Comparison of ENCODE assay signal across 8 cellular contexts in the genomic region with DNA sequence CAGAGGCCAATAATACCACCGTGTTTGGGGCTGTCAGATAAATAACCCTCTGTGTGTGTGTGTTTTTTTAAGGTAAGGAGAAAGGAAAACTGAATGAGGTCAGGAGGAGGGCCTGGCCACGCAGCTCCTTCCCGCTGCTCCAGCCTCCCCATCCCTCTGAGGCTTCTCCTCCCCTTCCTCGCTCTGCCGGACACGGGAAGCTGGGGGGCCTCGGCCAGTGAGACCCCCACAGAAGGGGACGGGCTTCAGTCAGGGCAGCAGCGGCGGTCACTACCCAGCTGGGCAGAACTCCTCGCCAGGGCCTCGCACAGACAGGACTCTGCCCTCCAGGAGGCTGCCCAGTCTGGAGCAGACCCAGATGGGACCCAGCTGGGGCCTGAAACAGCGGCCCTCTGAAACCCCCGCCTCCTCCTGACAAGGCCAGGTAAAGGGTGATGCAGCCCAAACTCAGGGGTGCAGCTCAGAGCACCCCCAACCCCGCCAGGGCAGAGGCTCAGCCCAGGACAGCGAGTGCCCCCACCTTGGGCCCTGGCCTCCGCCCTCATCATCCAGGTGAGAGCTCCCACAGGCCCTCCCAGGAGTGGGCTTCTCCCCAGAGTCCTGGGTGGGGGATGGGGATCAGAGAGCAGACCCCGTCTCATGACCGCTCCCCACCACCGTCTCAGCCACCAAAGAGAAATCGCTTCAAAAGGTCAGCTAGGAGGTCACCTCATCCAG. TPM values are rescaled to one million over a fixed set of nuclear protein-coding genes. Genes with fewer than 3 reads are reported as not detected.
DNase-seq lines count a peak whose midpoint lies in the region; ATAC-seq, FAIRE-seq and TF ChIP-seq lines count a peak whose summit lies in the region.

No MANE protein-coding gene starts in this region.

- 59% methylated on average over 18 of the region's 21 CpGs; no CpG with 5 or more reads in 1 of the 2 experiments for WGBS in H1 (ENCODE audit: extremely low coverage in 1 of 2, insufficient coverage in 1 of 2, insufficient read length in 1 of 2, insufficient replicate concordance in 2 of 2, low coverage in 1 of 2, low lambda C conversion rate in 2 of 2, missing lambda C conversion rate in 1 of 2), 2 experiments
- 36 to 53% methylated on average over 13 to 21 of the region's 21 CpGs for WGBS in testis, 2 donors

- DNase-seq in AG08395 (ENCODE audit: low spot score), result peak; percentile 28
- DNase-seq in H1 (ENCODE audit: low read depth in 1 of 2, low spot score in 2 of 2), result peak in 1 of 2 experiments; percentile 53
- DNase-seq in naive thymus-derived CD8-positive, alpha-beta T cell, result no peak
- DNase-seq in NCI-H2196 treated with DMSO at 0.1 percent for 48 hours (lab: John Stamatoyannopoulos, UW; ENCODE audit: unreplicated experiment), result no peak
- no peak for DNase-seq in NCI-H1694 (lab: John Stamatoyannopoulos, UW)
- no peak for DNase-seq in testis

- no peak overlapping the region for H3K27ac ChIP-seq in H1 (ENCODE audit: low read depth, low read length)
- H3K27ac ChIP-seq in testis, result no peak overlapping the region

- peak overlapping the region; percentile 26 to 85 (median 70) for H3K4me3 Mint-ChIP-seq in naive thymus-derived CD8-positive, alpha-beta T cell

- no peak overlapping the region for H2BK20ac ChIP-seq in H1 (ENCODE audit: low read length)

- TF ChIP-seq EP300 in Ishikawa (IDR thresholded peaks at IDR 0.05; ENCODE audit: borderline replicate concordance), result no peak
- TF ChIP-seq EP300 in H1 (IDR thresholded peaks at IDR 0.05; ENCODE audit: borderline replicate concordance in 1 of 2, low read depth in 2 of 2, low read length in 2 of 2), result no peak

- POLR2A ChIA-PET in H1 (lab: Charles Lee; ENCODE audit: partially characterized antibody), result interaction anchor here (0.8 to 2.4 kb wide), 10 partner anchors 8 to 161 kb away, joined by 3 to 22 read pairs (median 4); partner anchors contain the start of genes PPDPF and RTEL1
- POLR2A ChIA-PET in naive thymus-derived CD8-positive, alpha-beta T cell (lab: Charles Lee), result interaction anchor here (0.6 to 3.0 kb wide), 5 partner anchors 23 to 562 kb away, joined by 3 to 41 read pairs (median 5); partner anchors contain the start of genes PPDPF, PTK6 and UCKL1

- H3K23me2 ChIP-seq in H1 (ENCODE audit: low read depth, low read length), result peaks cover 16% of the 10 kb centered on the region; the same call in 1 of the 2 replicates

- peaks cover 0 to 5% (median 1%) of the 10 kb centered on the region in 4 experiments; a peak in 5 of 8 replicates for H3K36me3 ChIP-seq in H1 (ENCODE audit: control insufficient read depth in 2 of 4, insufficient read depth in 4 of 4, low read length in 3 of 4)
- H3K36me3 ChIP-seq in testis (ENCODE audit: low read depth, missing control alignments), result no peaks in the 10 kb centered on the region

- peak overlapping the region; percentile 1 to 64; a peak in 3 of 4 replicates for H3K4me2 ChIP-seq in H1 (ENCODE audit: insufficient read depth in 1 of 2, low read depth in 2 of 2, low read length in 2 of 2)

- no peaks in the 10 kb centered on the region for H3K9me3 ChIP-seq in H1 (ENCODE audit: insufficient read depth in 2 of 2, low read depth in 1 of 2, low read length in 1 of 2)
- H3K9me3 ChIP-seq in testis, result no peaks in the 10 kb centered on the region

- intact Hi-C loops in testis (cut with DNase I; ENCODE audit: low total_unique reads), result no loop called here

- H2BK15ac ChIP-seq in H1 (ENCODE audit: low read length), result peak overlapping the region; percentile 88; the same call in 1 of the 2 replicates

- FAIRE-seq in H1 (lab: Jason Lieb, UNC), result no peak

- H3K4ac ChIP-seq in H1 (replicated peaks; ENCODE audit: insufficient read length, low read depth, low read length), result no peak overlapping the region

- H2BK12ac ChIP-seq in H1 (ENCODE audit: low read depth, low read length), result peak overlapping the region; percentile 39; the same call in 1 of the 2 replicates

- H3K56ac ChIP-seq in H1 (replicated peaks; ENCODE audit: insufficient read length, low read depth, low read length), result no peak overlapping the region

- no peak overlapping the region for H3K9ac ChIP-seq in H1 (replicated peaks in 1 of 4; ENCODE audit: extremely low read depth in 1 of 4, low read depth in 3 of 4, low read length in 3 of 4)

- no peak overlapping the region for H3K14ac ChIP-seq in H1 (ENCODE audit: insufficient read length)

- H4K5ac ChIP-seq in H1 (ENCODE audit: insufficient read length, low read depth, low read length), result no peak overlapping the region

- peak overlapping the region in 2 of 4 experiments; percentile 10 to 41; a peak in 4 of 8 replicates for H3K4me3 ChIP-seq in H1 (ENCODE audit: extremely low read depth in 1 of 4, insufficient read depth in 2 of 4, low read depth in 3 of 4, low read length in 4 of 4)
- no peak overlapping the region for H3K4me3 ChIP-seq in testis

- peaks cover 0 to 9% of the 10 kb centered on the region in 2 experiments for H4K20me1 ChIP-seq in H1 (replicated peaks in 1 of 2; ENCODE audit: control insufficient read depth in 1 of 2, insufficient read depth in 2 of 2, low read length in 2 of 2)

- H3K79me2 ChIP-seq in H1 (ENCODE audit: control insufficient read depth in 1 of 2, insufficient read depth in 2 of 2, low read length in 2 of 2), result no peaks in the 10 kb centered on the region

- H3K79me1 ChIP-seq in H1 (ENCODE audit: low read depth, low read length), result no peaks in the 10 kb centered on the region

- H4K91ac ChIP-seq in H1 (replicated peaks; ENCODE audit: insufficient read length, low read length), result no peak overlapping the region

- peak; percentile 6 to 11 for ATAC-seq in naive thymus-derived CD8-positive, alpha-beta T cell
- no peak for ATAC-seq in HG03354 (IDR thresholded peaks at IDR 0.05; ENCODE audit: poor library complexity, severe bottlenecking, unreplicated experiment)

- no peak overlapping the region for H4K8ac ChIP-seq in H1 (ENCODE audit: extremely low read depth, insufficient read depth, low read length)

- H3K27ac Mint-ChIP-seq in naive thymus-derived CD8-positive, alpha-beta T cell, result peak overlapping the region in 2 of 10 donors; percentile 53

- TF ChIP-seq POLR2A in H1 (IDR thresholded peaks at IDR 0.05; ENCODE audit: control extremely low read depth in 1 of 2, low read depth in 2 of 2, low read length in 2 of 2) (no peak), testis (IDR thresholded peaks at IDR 0.05) (no peak)

- H3K27me3 ChIP-seq in H1 (replicated peaks in 1 of 4; ENCODE audit: control insufficient read depth in 3 of 4, extremely low read depth in 1 of 4, insufficient read depth in 3 of 4, low read length in 3 of 4) (peaks cover 11 to 42% (median 35%) of the 10 kb centered on the region in 4 experiments), testis (no peaks in the 10 kb centered on the region)

- H3K27me3 Mint-ChIP-seq in naive thymus-derived CD8-positive, alpha-beta T cell, result peaks cover 3 to 33% (median 15%) of the 10 kb centered on the region in 5 donors

- TF ChIP-seq RAD21 in Ishikawa (IDR thresholded peaks at IDR 0.05; ENCODE audit: low read depth) (no peak), H1 (IDR thresholded peaks at IDR 0.05 in 1 of 2, conservative IDR thresholded peaks at IDR 0.05 in 1 of 2; ENCODE audit: low read depth in 2 of 2, low read length in 2 of 2) (no peak)

- H2AFZ ChIP-seq in H1 (ENCODE audit: low read length), result no peak overlapping the region

- peak overlapping the region; percentile 48 for H3K18ac ChIP-seq in H1 (ENCODE audit: extremely low read depth, low read length)

- peaks cover 0 to 6% (median 3%) of the 10 kb centered on the region in 4 donors for H3K4me1 Mint-ChIP-seq in naive thymus-derived CD8-positive, alpha-beta T cell

- no peak overlapping the region for H2BK5ac ChIP-seq in H1 (ENCODE audit: low read depth, low read length)

- H2AK5ac ChIP-seq in H1 (ENCODE audit: low read depth, low read length), result no peak overlapping the region

- TF ChIP-seq CTCF in H1 (IDR thresholded peaks at IDR 0.05; ENCODE audit: control extremely low read depth in 1 of 3, insufficient read depth in 1 of 3, low read depth in 1 of 3, low read length in 3 of 3), result no peak
- no peak for TF ChIP-seq CTCF in testis (IDR thresholded peaks at IDR 0.05)

- H3K4me1 ChIP-seq in H1 (replicated peaks in 1 of 4; ENCODE audit: control insufficient read depth in 3 of 4, insufficient read depth in 4 of 4, low read length in 3 of 4) (peaks cover 0 to 23% (median 13%) of the 10 kb centered on the region in 4 experiments; a peak in 6 of 7 replicates), testis (no peaks in the 10 kb centered on the region)

- no peak overlapping the region for H2BK120ac ChIP-seq in H1 (replicated peaks; ENCODE audit: low read depth, low read length)

- CTCF ChIA-PET in H1 (lab: Charles Lee; ENCODE audit: partially characterized antibody), result interaction anchor here (0.8 to 3.4 kb wide), 43 partner anchors 9 to 412 kb away, joined by 3 to 39 read pairs (median 5); partner anchors contain the start of genes PPDPF, PTK6 and TPD52L2

- H3K23ac ChIP-seq in H1 (ENCODE audit: insufficient read length), result no peak overlapping the region

- peaks cover 0 to 10% (median 0%) of the 10 kb centered on the region in 9 donors for H3K9me3 Mint-ChIP-seq in naive thymus-derived CD8-positive, alpha-beta T cell

- H3K36me3 Mint-ChIP-seq in naive thymus-derived CD8-positive, alpha-beta T cell, result no peaks in the 10 kb centered on the region

RNA-seq across cellular contexts. Expression of gene EEF1A2, which starts 2.3 kb away (rescaled TPM):
- total RNA-seq in H1 (2021; fragmentation: NEBNext Ultra II Directional; extraction: Animal tissue kit (Norgen Biotek cat#: 25700)), result 25.8 and 27.9 TPM in 2 replicates
- polyA plus RNA-seq in H1 (2011; rRNA removed) (7.4 and 17.5 TPM in 2 replicates), testis (ENCODE audit: insufficient read depth, low read depth, low replicate concordance) (19.1 TPM)
- polyA plus RNA-seq in H1 (2011; cell fraction: cytosol; rRNA removed), result 15.5 TPM
- polyA plus RNA-seq in H1 (2011; cell fraction: nucleus; rRNA removed), result 33.5 TPM
- polyA plus RNA-seq in H1 (2012, experiment 1 of 2), result 25.2 to 45.3 TPM (median 39.3 TPM) in 4 replicates
- polyA plus RNA-seq in H1 (2012, experiment 2 of 2), result 22.6 TPM
- 26.8 TPM for polyA plus RNA-seq in H1 (2013, experiment 1 of 2)
- polyA plus RNA-seq in H1 (2013, experiment 2 of 2), result 25.5 TPM
- polyA minus RNA-seq in H1 (2011; rRNA and poly(A)+ RNA removed), result 6.0 and 11.9 TPM in 2 replicates
- 20.6 TPM for polyA minus RNA-seq in H1 (2011; cell fraction: cytosol; rRNA and poly(A)+ RNA removed)
- polyA minus RNA-seq in H1 (2011; cell fraction: nucleus; rRNA and poly(A)+ RNA removed), result 13.6 TPM
- under 1 TPM; 0.16 to 0.18 TPM for total RNA-seq in naive thymus-derived CD8-positive, alpha-beta T cell
- not detected for polyA plus RNA-seq in naive thymus-derived CD8-positive, alpha-beta T cell
- 10 to 100 TPM in 1 of 2 donors, 1 to 10 TPM in 1; 9.8 to 15.9 TPM for total RNA-seq in testis

RNA-seq across cellular contexts. Expression of gene PPDPF, which starts 24.0 kb away (rescaled TPM):
- total RNA-seq in H1 (2021; fragmentation: NEBNext Ultra II Directional; extraction: Animal tissue kit (Norgen Biotek cat#: 25700)), result 125 and 138 TPM in 2 replicates
- 30.5 and 49.9 TPM in 2 replicates for polyA plus RNA-seq in H1 (2011; rRNA removed)
- 13.6 TPM for polyA plus RNA-seq in H1 (2011; cell fraction: cytosol; rRNA removed)
- polyA plus RNA-seq in H1 (2011; cell fraction: nucleus; rRNA removed), result 40.2 TPM
- polyA plus RNA-seq in H1 (2012, experiment 1 of 2), result 38.8 to 127 TPM (median 112 TPM) in 4 replicates
- polyA plus RNA-seq in H1 (2012, experiment 2 of 2), result 66.7 TPM
- 147 TPM for polyA plus RNA-seq in H1 (2013, experiment 1 of 2)
- 151 TPM for polyA plus RNA-seq in H1 (2013, experiment 2 of 2)
- polyA minus RNA-seq in H1 (2011; rRNA and poly(A)+ RNA removed), result 2.8 and 4.9 TPM in 2 replicates
- 109 TPM for polyA minus RNA-seq in H1 (2011; cell fraction: cytosol; rRNA and poly(A)+ RNA removed)
- polyA minus RNA-seq in H1 (2011; cell fraction: nucleus; rRNA and poly(A)+ RNA removed), result 58.7 TPM
- 100 to 1,000 TPM; 225 to 229 TPM for total RNA-seq in naive thymus-derived CD8-positive, alpha-beta T cell
- polyA plus RNA-seq in naive thymus-derived CD8-positive, alpha-beta T cell, result 10 to 100 TPM; 47.4 to 93.1 (median 78.1) TPM
- total RNA-seq in testis, result 100 to 1,000 TPM; 431 to 529 TPM
- polyA plus RNA-seq in testis (ENCODE audit: insufficient read depth, low read depth, low replicate concordance), result 207 TPM

RNA-seq across cellular contexts. Expression of gene KCNQ2, which starts 24.1 kb away (rescaled TPM):
- 82.6 and 88.6 TPM in 2 replicates for total RNA-seq in H1 (2021; fragmentation: NEBNext Ultra II Directional; extraction: Animal tissue kit (Norgen Biotek cat#: 25700))
- polyA plus RNA-seq in H1 (2011; rRNA removed) (243 and 277 TPM in 2 replicates), testis (ENCODE audit: insufficient read depth, low read depth, low replicate concordance) (36.2 TPM)
- 174 TPM for polyA plus RNA-seq in H1 (2011; cell fraction: cytosol; rRNA removed)
- polyA plus RNA-seq in H1 (2011; cell fraction: nucleus; rRNA removed), result 206 TPM
- 41.9 to 107 TPM (median 94.0 TPM) in 4 replicates for polyA plus RNA-seq in H1 (2012, experiment 1 of 2)
- 88.7 TPM for polyA plus RNA-seq in H1 (2012, experiment 2 of 2)
- 72.4 TPM for polyA plus RNA-seq in H1 (2013, experiment 1 of 2)
- 73.2 TPM for polyA plus RNA-seq in H1 (2013, experiment 2 of 2)
- polyA minus RNA-seq in H1 (2011; rRNA and poly(A)+ RNA removed), result 40.5 and 42.0 TPM in 2 replicates
- 39.6 TPM for polyA minus RNA-seq in H1 (2011; cell fraction: cytosol; rRNA and poly(A)+ RNA removed)
- 33.1 TPM for polyA minus RNA-seq in H1 (2011; cell fraction: nucleus; rRNA and poly(A)+ RNA removed)
- under 1 TPM; 0.30 to 0.49 TPM for total RNA-seq in naive thymus-derived CD8-positive, alpha-beta T cell
- polyA plus RNA-seq in naive thymus-derived CD8-positive, alpha-beta T cell, result not detected
- total RNA-seq in testis, result 10 to 100 TPM; 49.2 to 60.9 TPM

RNA-seq across cellular contexts. Expression of gene PTK6, which starts 40.6 kb away (rescaled TPM):
- total RNA-seq in H1 (2021; fragmentation: NEBNext Ultra II Directional; extraction: Animal tissue kit (Norgen Biotek cat#: 25700)), result 0.17 and 0.19 TPM in 2 replicates
- 0.12 and 0.30 TPM in 2 replicates for polyA plus RNA-seq in H1 (2011; rRNA removed)
- 0.27 TPM for polyA plus RNA-seq in H1 (2011; cell fraction: cytosol; rRNA removed)
- polyA plus RNA-seq in H1 (2011; cell fraction: nucleus; rRNA removed), result 0.67 TPM
- 0.32 to 0.41 TPM (median 0.40 TPM) in 4 replicates for polyA plus RNA-seq in H1 (2012, experiment 1 of 2)
- 0.25 TPM for polyA plus RNA-seq in H1 (2012, experiment 2 of 2)
- polyA plus RNA-seq in H1 (2013, experiment 1 of 2), result 0.08 TPM
- 0.07 TPM for polyA plus RNA-seq in H1 (2013, experiment 2 of 2)
- 0.12 TPM in 1 of 2 replicates, not detected in the other for polyA minus RNA-seq in H1 (2011; rRNA and poly(A)+ RNA removed)
- 0.37 TPM for polyA minus RNA-seq in H1 (2011; cell fraction: cytosol; rRNA and poly(A)+ RNA removed)
- polyA minus RNA-seq in H1 (2011; cell fraction: nucleus; rRNA and poly(A)+ RNA removed), result 0.20 TPM
- under 1 TPM; 0.16 to 0.29 TPM for total RNA-seq in naive thymus-derived CD8-positive, alpha-beta T cell
- under 1 TPM; 0.09 to 0.44 (median 0.15) TPM for polyA plus RNA-seq in naive thymus-derived CD8-positive, alpha-beta T cell
- total RNA-seq in testis, result under 1 TPM in 1 of 2 donors, not detected in 1; 0.37 TPM
- 0.26 TPM for polyA plus RNA-seq in testis (ENCODE audit: insufficient read depth, low read depth, low replicate concordance)

RNA-seq across cellular contexts. Expression of gene SRMS, which starts 51.0 kb away (rescaled TPM):
- 0.29 and 0.76 TPM in 2 replicates for total RNA-seq in H1 (2021; fragmentation: NEBNext Ultra II Directional; extraction: Animal tissue kit (Norgen Biotek cat#: 25700))
- polyA plus RNA-seq in H1 (2011; rRNA removed), result 0.39 and 0.66 TPM in 2 replicates
- 0.36 TPM for polyA plus RNA-seq in H1 (2011; cell fraction: cytosol; rRNA removed)
- polyA plus RNA-seq in H1 (2011; cell fraction: nucleus; rRNA removed), result 2.9 TPM
- 0.23 to 0.46 TPM (median 0.39 TPM) in 4 replicates for polyA plus RNA-seq in H1 (2012, experiment 1 of 2)
- polyA plus RNA-seq in H1 (2012, experiment 2 of 2), result 0.10 TPM
- 0.28 TPM for polyA plus RNA-seq in H1 (2013, experiment 1 of 2)
- polyA plus RNA-seq in H1 (2013, experiment 2 of 2), result 0.15 TPM
- polyA minus RNA-seq in H1 (2011; rRNA and poly(A)+ RNA removed), result 0.10 TPM in 1 of 2 replicates, not detected in the other
- not detected for polyA minus RNA-seq in H1 (2011; cell fraction: cytosol; rRNA and poly(A)+ RNA removed)
- polyA minus RNA-seq in H1 (2011; cell fraction: nucleus; rRNA and poly(A)+ RNA removed), result 0.50 TPM
- not detected for total RNA-seq in naive thymus-derived CD8-positive, alpha-beta T cell
- polyA plus RNA-seq in naive thymus-derived CD8-positive, alpha-beta T cell, result not detected
- under 1 TPM; 0.19 to 0.24 TPM for total RNA-seq in testis
- polyA plus RNA-seq in testis (ENCODE audit: insufficient read depth, low read depth, low replicate concordance), result 0.42 TPM

Comparison
In these comparisons a context has a peak if more than half of its experiments do, and no peak if none do; other contexts are left out.
1. RNA of gene EEF1A2, which starts 2.3 kb away (total RNA-seq): 25.8 to 27.9 TPM in H1 and 9.8 to 15.9 TPM in testis; 0.16 to 0.18 TPM in naive thymus-derived CD8-positive, alpha-beta T cell; every median in the first group is over 4 times any median in the second.
2. RNA of gene KCNQ2, which starts 24.1 kb away (total RNA-seq): 82.6 to 88.6 TPM in H1 and 49.2 to 60.9 TPM in testis; 0.30 to 0.49 TPM in naive thymus-derived CD8-positive, alpha-beta T cell; every median in the first group is over 10 times any median in the second.